22 cellular contexts compared by ENCODE assay signal in the genomic region with DNA sequence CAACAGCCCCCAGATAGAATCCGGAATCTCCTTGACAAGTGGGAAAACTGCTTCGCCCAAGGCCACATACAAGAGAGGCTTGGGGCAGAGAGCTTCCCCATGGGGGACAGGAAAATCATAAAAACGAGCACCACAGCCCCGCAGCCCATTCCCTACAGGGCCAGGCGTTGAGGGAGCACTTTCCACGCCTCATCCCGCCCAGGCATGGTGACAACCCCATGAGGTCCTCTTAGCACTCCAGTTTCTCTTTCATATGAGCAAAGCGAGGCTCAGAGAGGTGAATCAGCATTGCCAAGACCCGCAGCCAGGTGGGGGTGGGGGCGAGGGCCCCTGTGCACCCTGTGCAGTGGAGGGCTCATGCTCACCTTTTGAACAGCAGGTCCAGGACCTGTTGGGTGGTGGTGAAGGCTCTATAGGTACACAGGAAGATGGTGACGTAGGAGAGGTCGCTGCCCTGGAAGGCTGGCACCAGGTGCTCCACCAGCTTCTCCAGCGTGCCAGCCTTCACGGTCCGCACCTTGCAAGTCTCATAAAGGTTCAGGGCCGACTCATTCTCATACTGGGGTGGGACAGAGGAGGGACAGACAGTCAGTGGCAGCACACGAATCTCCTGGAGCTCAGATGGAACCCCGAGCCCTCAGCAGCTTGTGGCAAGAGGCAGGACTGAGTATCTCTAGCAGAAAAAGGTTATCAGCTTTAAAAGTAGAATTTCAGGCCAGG. TPM values are rescaled to one million over a fixed set of nuclear protein-coding genes. Genes with fewer than 3 reads are reported as not detected.
DNase-seq lines count a peak whose midpoint lies in the region; ATAC-seq and TF ChIP-seq lines count a peak whose summit lies in the region.
"Had no signal": no experiment of that assay in that cellular context is flagged by ENCODE, and none has a peak within 500 bp of the region (broad histone marks: within the 10 kb centered on the region; RNA-seq: fewer than 3 reads in every experiment).

No MANE protein-coding gene starts in this region.

- no peak for TF ChIP-seq POLR2A in prostate gland (IDR thresholded peaks at IDR 0.05)

- POLR2A ChIA-PET in CD8-positive, alpha-beta memory T cell (lab: Charles Lee) = interaction anchor here (0.9 to 1.3 kb wide), 3 partner anchors 9 to 16 kb away, joined by 3 read pairs; no protein-coding TSS in a partner anchor

- H3K36me3 ChIP-seq in CD8-positive, alpha-beta memory T cell (ENCODE audit: insufficient read depth, low read length) = peaks cover 38% of the 10 kb centered on the region
- H3K36me3 ChIP-seq in prostate gland = peaks cover 17 to 29% of the 10 kb centered on the region in 2 donors
- H3K36me3 ChIP-seq: neutrophil had no signal

- H3K4me3 ChIP-seq in CD8-positive, alpha-beta memory T cell (ENCODE audit: low read length) = no peak overlapping the region
- H3K4me3 ChIP-seq in prostate gland = no peak overlapping the region
- H3K4me3 ChIP-seq: mucosa of descending colon, suprapubic skin, vagina had no signal

- no peaks in the 10 kb centered on the region for H3K27me3 ChIP-seq in CD8-positive, alpha-beta memory T cell (ENCODE audit: insufficient read depth, low read length, poor library complexity, severe bottlenecking)
- no peaks in the 10 kb centered on the region for H3K27me3 ChIP-seq in prostate gland (replicated peaks; ENCODE audit: insufficient read depth)
- H3K27me3 ChIP-seq: suprapubic skin, vagina had no signal

- no peak overlapping the region for H3K27ac ChIP-seq in CD8-positive, alpha-beta memory T cell (ENCODE audit: low read depth, low read length)
- H3K27ac ChIP-seq in prostate gland = no peak overlapping the region
- H3K27ac ChIP-seq in caudate nucleus (ENCODE audit: low read depth, low read length) = no peak overlapping the region
- H3K27ac ChIP-seq: neutrophil, suprapubic skin, vagina had no signal

- no peak for ATAC-seq in effector memory CD8-positive, alpha-beta T cell (replicated peaks)
- ATAC-seq: left lobe of liver, mucosa of descending colon had no signal

- TF ChIP-seq CTCF in prostate gland (IDR thresholded peaks at IDR 0.05) = no peak

- no peak for DNase-seq in activated T-cell treated with anti-CD3 and anti-CD28 coated beads, Interleukin-2, amount 50 U/mL, for 24 hours
- no peak for DNase-seq in activated T-cell treated with anti-CD3 and anti-CD28 coated beads, Interleukin-2, amount 50 U/mL, for 1 hour
- peak in 1 of 5 donors; percentile 19 for DNase-seq in CD8-positive, alpha-beta memory T cell
- no peak for DNase-seq in effector memory CD8-positive, alpha-beta T cell
- DNase-seq in posterior vena cava (ENCODE audit: low spot score) (peak; percentile 53), UCSD-AML1 (lab: John Stamatoyannopoulos, UW; ENCODE audit: unreplicated experiment) (no peak), prostate gland (ENCODE audit: low spot score) (no peak), caudate nucleus (lab: John Stamatoyannopoulos, UW) (no peak)
- DNase-seq: activated B cell treated with CpG ODN at 0.5 μM for 24 hours; activated gamma-delta T cell; anterior cingulate cortex; C1 segment of cervical spinal cord; cerebellar nuclear complex; NCI-H1105; NCI-H2081; SK-N-SH; stimulated activated CD8-positive, alpha-beta memory T cell treated with anti-CD3 and anti-CD28 coated beads, Interleukin-4, amount 100 ng/mL, for 48 hours had no signal

- no peaks in the 10 kb centered on the region for H3K27me3 Mint-ChIP-seq in activated T-cell treated with anti-CD3 and anti-CD28 coated beads, Interleukin-2, amount 50 U/mL, for 24 hours
- no peaks in the 10 kb centered on the region for H3K27me3 Mint-ChIP-seq in CD8-positive, alpha-beta memory T cell
- H3K27me3 Mint-ChIP-seq in effector memory CD8-positive, alpha-beta T cell = no peaks in the 10 kb centered on the region
- H3K27me3 Mint-ChIP-seq: activated B cell treated with CpG ODN at 0.5 μM for 24 hours had no signal

- H3K36me3 Mint-ChIP-seq in activated T-cell treated with anti-CD3 and anti-CD28 coated beads, Interleukin-2, amount 50 U/mL, for 24 hours (ENCODE audit: low read depth) = peaks cover 71% of the 10 kb centered on the region
- H3K36me3 Mint-ChIP-seq in CD8-positive, alpha-beta memory T cell = peaks cover 2 to 74% (median 4%) of the 10 kb centered on the region in 3 donors
- peaks cover 91% of the 10 kb centered on the region for H3K36me3 Mint-ChIP-seq in effector memory CD8-positive, alpha-beta T cell (ENCODE audit: insufficient read depth)

- CTCF ChIA-PET in CD8-positive, alpha-beta memory T cell (lab: Charles Lee) = interaction anchor here (1.5 to 25.9 kb wide), 2 partner anchors 38 to 71 kb away, joined by 5 to 521 read pairs; no protein-coding TSS in a partner anchor

- peak overlapping the region; percentile 70 for H3K27ac Mint-ChIP-seq in activated T-cell treated with anti-CD3 and anti-CD28 coated beads, Interleukin-2, amount 50 U/mL, for 24 hours
- peak overlapping the region in 6 of 8 donors; percentile 26 to 74 (median 62) for H3K27ac Mint-ChIP-seq in CD8-positive, alpha-beta memory T cell
- H3K27ac Mint-ChIP-seq in effector memory CD8-positive, alpha-beta T cell = peak overlapping the region; percentile 58 to 97
- H3K27ac Mint-ChIP-seq: activated B cell treated with CpG ODN at 0.5 μM for 24 hours had no signal

- WGBS in prostate gland = 94% methylated on average over 18 of the region's 18 CpGs

- H3K9me3 ChIP-seq in CD8-positive, alpha-beta memory T cell (ENCODE audit: low read length) = no peaks in the 10 kb centered on the region
- H3K9me3 ChIP-seq in prostate gland = no peaks in the 10 kb centered on the region
- H3K9me3 ChIP-seq: mucosa of descending colon, neutrophil, SK-N-SH, suprapubic skin, vagina had no signal

- H3K9me3 Mint-ChIP-seq in activated T-cell treated with anti-CD3 and anti-CD28 coated beads, Interleukin-2, amount 50 U/mL, for 24 hours = no peaks in the 10 kb centered on the region
- H3K9me3 Mint-ChIP-seq in CD8-positive, alpha-beta memory T cell = no peaks in the 10 kb centered on the region
- H3K9me3 Mint-ChIP-seq in effector memory CD8-positive, alpha-beta T cell = no peaks in the 10 kb centered on the region
- H3K9me3 Mint-ChIP-seq: activated B cell treated with CpG ODN at 0.5 μM for 24 hours had no signal

- no peak overlapping the region for H3K4me3 Mint-ChIP-seq in activated T-cell treated with anti-CD3 and anti-CD28 coated beads, Interleukin-2, amount 50 U/mL, for 24 hours
- H3K4me3 Mint-ChIP-seq in CD8-positive, alpha-beta memory T cell = no peak overlapping the region
- no peak overlapping the region for H3K4me3 Mint-ChIP-seq in effector memory CD8-positive, alpha-beta T cell
- H3K4me3 Mint-ChIP-seq: activated B cell treated with CpG ODN at 0.5 μM for 24 hours had no signal

- H3K4me1 Mint-ChIP-seq in activated T-cell treated with anti-CD3 and anti-CD28 coated beads, Interleukin-2, amount 50 U/mL, for 24 hours (ENCODE audit: low read depth) = peaks cover 31% of the 10 kb centered on the region
- H3K4me1 Mint-ChIP-seq in CD8-positive, alpha-beta memory T cell = peaks cover 10 to 33% (median 25%) of the 10 kb centered on the region in 3 donors
- H3K4me1 Mint-ChIP-seq in effector memory CD8-positive, alpha-beta T cell (ENCODE audit: low read depth in 2 of 2) = peaks cover 21 to 37% of the 10 kb centered on the region in 2 donors

- intact Hi-C loops in posterior vena cava (cut with DNase I) = no loop called here
- intact Hi-C loops in prostate gland (cut with DNase I) = no loop called here

- H3K4me1 ChIP-seq in CD8-positive, alpha-beta memory T cell (ENCODE audit: insufficient read depth, low read length) = peaks cover 29% of the 10 kb centered on the region
- peaks cover 19% of the 10 kb centered on the region for H3K4me1 ChIP-seq in prostate gland (replicated peaks)

RNA-seq across cellular contexts. Expression of gene RALGDS, which starts 10.9 kb away (rescaled TPM):
- total RNA-seq in CD8-positive, alpha-beta memory T cell = 10 to 100 TPM; 59.1 to 67.8 TPM
- 78.0 TPM for polyA plus RNA-seq in CD8-positive, alpha-beta memory T cell
- total RNA-seq in posterior vena cava (10 to 100 TPM; 27.6 to 28.3 TPM), prostate gland (10 to 100 TPM; 49.6 to 77.4 TPM)

RNA-seq across cellular contexts. Expression of gene CEL, which starts 48.3 kb away (rescaled TPM):
- total RNA-seq in CD8-positive, alpha-beta memory T cell = 1 to 10 TPM; 1.1 to 1.2 TPM
- not detected for polyA plus RNA-seq in CD8-positive, alpha-beta memory T cell
- 1 to 10 TPM in 1 of 2 donors, under 1 TPM in 1; 0.51 to 2.8 TPM for total RNA-seq in posterior vena cava
- 1 to 10 TPM; 1.7 to 2.8 TPM for total RNA-seq in prostate gland

RNA-seq across cellular contexts. Expression of gene GBGT1, which starts 53.6 kb away (rescaled TPM):
- 1 to 10 TPM; 1.8 to 2.6 TPM for total RNA-seq in CD8-positive, alpha-beta memory T cell
- polyA plus RNA-seq in CD8-positive, alpha-beta memory T cell = not detected
- 10 to 100 TPM; 14.2 to 19.9 TPM for total RNA-seq in posterior vena cava
- 10 to 100 TPM; 10.7 to 14.0 TPM for total RNA-seq in prostate gland
